39 cellular contexts compared by ENCODE assay signal in the genomic region with DNA sequence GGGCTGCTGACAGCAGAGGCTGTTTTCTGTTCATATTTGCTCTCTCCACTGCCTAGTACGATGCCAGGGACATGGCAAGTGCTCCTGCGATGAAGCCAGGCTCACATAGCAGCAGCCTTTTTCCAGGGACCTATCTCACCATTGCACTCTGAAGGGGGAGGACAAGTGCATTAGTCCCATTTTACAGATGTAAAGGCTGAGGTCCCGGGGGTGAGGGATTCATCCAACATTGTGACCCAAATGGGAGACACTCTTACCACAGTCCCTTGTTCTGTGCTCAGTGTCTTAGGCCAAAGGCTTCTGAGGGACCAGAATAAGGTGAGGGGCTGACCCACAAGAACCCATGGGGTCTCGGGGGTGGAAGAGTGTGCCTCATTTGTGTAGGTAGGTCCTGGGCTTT. TPM values are rescaled to one million over a fixed set of nuclear protein-coding genes. Genes with fewer than 3 reads are reported as not detected.
A peak's percentile ranks its signal among the peaks of the same experiment; 100 is the strongest.
DNase-seq lines count a peak whose midpoint lies in the region; ATAC-seq, FAIRE-seq and TF ChIP-seq lines count a peak whose summit lies in the region.
"Had no signal": no experiment of that assay in that cellular context is flagged by ENCODE, and none has a peak within 500 bp of the region (broad histone marks: within the 10 kb centered on the region; RNA-seq: fewer than 3 reads in every experiment).

No MANE protein-coding gene starts in this region.

- no peak overlapping the region for H3K9ac ChIP-seq in HepG2 (ENCODE audit: insufficient read depth, low read depth, low read length)
- no peak overlapping the region for H3K9ac ChIP-seq in K562 (ENCODE audit: insufficient read depth in 1 of 2, low read depth in 2 of 2, low read length in 2 of 2)
- H3K9ac ChIP-seq: BLaER1; BLaER1 treated with 17β-estradiol and CSF1 and Interleukin-3, amounts not matched to agents 10 nM and 100 nM had no signal

- no peaks in the 10 kb centered on the region for H3K79me2 ChIP-seq in HepG2 (ENCODE audit: insufficient read depth, low read length)
- no peaks in the 10 kb centered on the region; the same call in 2 of the 3 replicates for H3K79me2 ChIP-seq in K562 (ENCODE audit: control insufficient read depth, insufficient read depth, low read length)

- 68% methylated on average over 4 of the region's 4 CpGs for WGBS in HepG2 (ENCODE audit: low lambda C conversion rate)
- WGBS in right lobe of liver (ENCODE audit: insufficient coverage, low coverage, low lambda C conversion rate, missing lambda C conversion rate): 72% methylated on average over 3 of the region's 4 CpGs
- 60% methylated on average over 2 of the region's 4 CpGs for WGBS in K562 (ENCODE audit: insufficient coverage, low coverage, missing lambda C conversion rate)

- no peak for TF ChIP-seq RAD21 in HepG2 (CRISPR knock-in tag; IDR thresholded peaks at IDR 0.05)
- no peak for TF ChIP-seq RAD21 in K562 (CRISPR knock-in tag; conservative IDR thresholded peaks at IDR 0.05 in 1 of 2, IDR thresholded peaks at IDR 0.05 in 1 of 2)

- H3K27me3 ChIP-seq in HepG2 (ENCODE audit: control insufficient read depth in 1 of 2, insufficient read depth in 2 of 2, low read length in 2 of 2): no peaks in the 10 kb centered on the region
- H3K27me3 ChIP-seq in right lobe of liver: no peaks in the 10 kb centered on the region
- H3K27me3 ChIP-seq in K562 (ENCODE audit: control insufficient read depth in 2 of 2, insufficient read depth in 2 of 2, low read length in 2 of 2): no peaks in the 10 kb centered on the region
- H3K27me3 ChIP-seq: BLaER1; BLaER1 treated with 17β-estradiol and CSF1 and Interleukin-3, amounts not matched to agents 10 nM and 100 nM had no signal

- H3K4me2 ChIP-seq in HepG2 (ENCODE audit: low read depth, low read length) (no peak overlapping the region), K562 (ENCODE audit: insufficient read depth, low read length) (no peak overlapping the region)
- H3K4me2 ChIP-seq: A549; BLaER1; BLaER1 treated with 17β-estradiol and CSF1 and Interleukin-3, amounts not matched to agents 10 nM and 100 nM had no signal

- no peak for FAIRE-seq in HepG2 (lab: Jason Lieb, UNC)
- no peak for FAIRE-seq in K562 (lab: Jason Lieb, UNC)
- FAIRE-seq: A204.1, A549, D721Med had no signal

- H4K20me1 ChIP-seq in HepG2 (ENCODE audit: insufficient read depth, low read length): no peaks in the 10 kb centered on the region
- H4K20me1 ChIP-seq in K562 (replicated peaks; ENCODE audit: control insufficient read depth, insufficient read depth, low read length): no peaks in the 10 kb centered on the region
- H4K20me1 ChIP-seq: BLaER1; BLaER1 treated with 17β-estradiol and CSF1 and Interleukin-3, amounts not matched to agents 10 nM and 100 nM had no signal

- no peaks in the 10 kb centered on the region for H3K9me3 ChIP-seq in HepG2 (ENCODE audit: low read length)
- no peaks in the 10 kb centered on the region for H3K9me3 ChIP-seq in right lobe of liver
- H3K9me3 ChIP-seq in K562 (replicated peaks; ENCODE audit: control insufficient read depth, insufficient read depth, low read depth, low read length): no peaks in the 10 kb centered on the region
- H3K9me3 ChIP-seq: A549; BE2C; BLaER1; BLaER1 treated with 17β-estradiol and CSF1 and Interleukin-3, amounts not matched to agents 10 nM and 100 nM; Caco-2 had no signal

- DNase-seq in activated effector memory CD4-positive, alpha-beta T cell treated with anti-CD3 and anti-CD28 coated beads, Interleukin-2, amount 50 U/mL, for 16 hours: peak; percentile 31
- DNase-seq in activated effector memory CD4-positive, alpha-beta T cell treated with Interleukin-2 at 50 U/mL for 16 hours: no peak
- DNase-seq in HepG2 (ENCODE audit: low spot score) (no peak), right lobe of liver (no peak), K562 (ENCODE audit: extremely low read depth in 1 of 4, low spot score in 3 of 4) (no peak), sciatic nerve (ENCODE audit: low spot score) (no peak)
- DNase-seq: 8988T; ACHN; AML-193; BE2C; C1 segment of cervical spinal cord; Caco-2; Calu3; CD4-positive, alpha-beta memory T cell; CD4-positive, alpha-beta T cell; CD4-positive, CD25-positive, alpha-beta regulatory T cell; CD8-positive, alpha-beta memory T cell; CD8-positive, alpha-beta T cell; COR-L47; DMS 273 treated with DMSO at 0.1 percent for 48 hours; DMS153; DMS53; DMS79; DMS79 treated with DMSO at 0.1 percent for 48 hours; DND-41; EL had no signal

- peaks cover 12% of the 10 kb centered on the region; the same call in 1 of the 2 replicates for H3K4me1 ChIP-seq in HepG2 (ENCODE audit: insufficient read depth, low read length)
- H3K4me1 ChIP-seq in right lobe of liver: peaks cover 0 to 7% (median 0%) of the 10 kb centered on the region in 4 donors
- no peaks in the 10 kb centered on the region for H3K4me1 ChIP-seq in K562 (replicated peaks in 1 of 2; ENCODE audit: control insufficient read depth in 2 of 2, insufficient read depth in 2 of 2, low read length in 2 of 2)
- H3K4me1 ChIP-seq: A549, BLaER1, Caco-2 had no signal

- in situ Hi-C loops in HepG2 (cut with HindIII; ENCODE audit: extremely low pct_ligation_motif_present, low pct_unique_long_range_greater_than_20kb): loop anchor here (5.0 kb wide), 1 partner anchor 302 kb away; no protein-coding TSS in a partner anchor
- in situ Hi-C loops in K562 (cut with MboI): no loop called here

- H3K9me1 ChIP-seq in K562 (ENCODE audit: control insufficient read depth, insufficient read depth, low read length): no peaks in the 10 kb centered on the region

- H2AFZ ChIP-seq in HepG2 (ENCODE audit: low read length) (no peak overlapping the region), K562 (ENCODE audit: low read depth, low read length) (no peak overlapping the region)

- TF ChIP-seq EP300 in HepG2 (IDR thresholded peaks at IDR 0.05; ENCODE audit: low read depth in 2 of 2, low read length in 2 of 2) (no peak), HepG2 (CRISPR knock-in tag; IDR thresholded peaks at IDR 0.05; ENCODE audit: borderline replicate concordance) (no peak), K562 (IDR thresholded peaks at IDR 0.05; ENCODE audit: low read length) (no peak)

- ATAC-seq in HepG2 (no peak), right lobe of liver (no peak), K562 (no peak), sciatic nerve (no peak)
- ATAC-seq: A549; CD8-positive, alpha-beta T cell had no signal

- BruUV-seq in HepG2 (replicated peaks; lab: Mats Ljungman, UMichigan): no TSS peak
- BruUV-seq in K562 (replicated peaks; lab: Mats Ljungman, UMichigan): no TSS peak

- no peak overlapping the region for H3K27ac ChIP-seq in HepG2 (ENCODE audit: extremely low read length, insufficient read depth, low read length)
- H3K27ac ChIP-seq in right lobe of liver: no peak overlapping the region
- no peak overlapping the region for H3K27ac ChIP-seq in K562 (ENCODE audit: extremely low read depth, low read depth, low read length)
- H3K27ac ChIP-seq: 22Rv1; A549; BLaER1; BLaER1 treated with 17β-estradiol and CSF1 and Interleukin-3, amounts not matched to agents 10 nM and 100 nM; C4-2B had no signal

- TF ChIP-seq CTCF in HepG2 (CRISPR knock-in tag; IDR thresholded peaks at IDR 0.05) (no peak), right lobe of liver (IDR thresholded peaks at IDR 0.05) (no peak), K562 (IDR thresholded peaks at IDR 0.05 in 2 of 3, conservative IDR thresholded peaks at IDR 0.05 in 1 of 3; ENCODE audit: insufficient read depth in 2 of 3, low read depth in 1 of 3, low read length in 3 of 3) (no peak)

- POLR2A ChIA-PET in HepG2 (lab: Yijun Ruan, JAX) (no interaction called here), K562 (lab: Yijun Ruan, JAX) (no interaction called here)

- intact Hi-C loops in HepG2 (cut with micrococcal nuclease; ENCODE audit: unreplicated experiment) (loop anchor here (10.0 kb wide), 1 partner anchor 250 kb away; no protein-coding TSS in a partner anchor), right lobe of liver (cut with DNase I) (loop anchor here (10.0 kb wide), 1 partner anchor 300 kb away; no protein-coding TSS in a partner anchor), K562 (cut with micrococcal nuclease) (no loop called here), sciatic nerve (cut with DNase I) (loop anchor here (5.0 kb wide), 1 partner anchor 302 kb away; no protein-coding TSS in a partner anchor)

- H3K36me3 ChIP-seq in HepG2 (replicated peaks in 1 of 2; ENCODE audit: control insufficient read depth in 1 of 2, insufficient read depth in 2 of 2, low read length in 2 of 2): no peaks in the 10 kb centered on the region
- H3K36me3 ChIP-seq in right lobe of liver: no peaks in the 10 kb centered on the region
- no peaks in the 10 kb centered on the region; the same call in 1 of the 3 replicates for H3K36me3 ChIP-seq in K562 (ENCODE audit: control insufficient read depth, insufficient read depth, low read length)
- H3K36me3 ChIP-seq: BE2C; BLaER1; BLaER1 treated with 17β-estradiol and CSF1 and Interleukin-3, amounts not matched to agents 10 nM and 100 nM had no signal

- no peak overlapping the region for H3K4me3 ChIP-seq in HepG2 (replicated peaks in 1 of 3; ENCODE audit: insufficient read depth in 1 of 3, low read depth in 2 of 3, low read length in 3 of 3)
- H3K4me3 ChIP-seq in right lobe of liver: no peak overlapping the region
- H3K4me3 ChIP-seq in K562: no peak overlapping the region
- H3K4me3 ChIP-seq: A549; BLaER1; BLaER1 treated with 17β-estradiol and CSF1 and Interleukin-3, amounts not matched to agents 10 nM and 100 nM had no signal

- CTCF ChIA-PET in HepG2 (lab: Yijun Ruan, JAX; ENCODE audit: low intra/inter-chr PET ratio, low total read pairs) (interaction anchor here (2.3 kb wide), 1 partner anchor 303 kb away, joined by 25 read pairs; no protein-coding TSS in a partner anchor), K562 (lab: Yijun Ruan, JAX; ENCODE audit: low intra/inter-chr PET ratio) (no interaction called here)

- TF ChIP-seq POLR2A in HepG2 (IDR thresholded peaks at IDR 0.05; ENCODE audit: insufficient read depth in 1 of 2, low read depth in 2 of 2, low read length in 2 of 2) (no peak), right lobe of liver (IDR thresholded peaks at IDR 0.05) (no peak), K562 (conservative IDR thresholded peaks at IDR 0.05) (no peak)

RNA-seq across cellular contexts. Expression of gene ESRRB, which starts 21.6 kb away (rescaled TPM):
- total RNA-seq in HepG2 (2016; rRNA removed; fragmentation: Illumina TruSeq; extraction: Trizol): 0.04 TPM in 1 of 2 replicates, not detected in the other
- 0.30 and 0.35 TPM in 2 replicates for total RNA-seq in HepG2 (2016; cell fraction: cytosol; rRNA removed; fragmentation: Illumina TruSeq; extraction: Trizol; ENCODE audit: low read depth)
- 0.19 TPM in 1 of 2 replicates, not detected in the other for total RNA-seq in HepG2 (2016; cell fraction: insoluble cytoplasmic fraction; rRNA removed; fragmentation: Illumina TruSeq; extraction: Trizol)
- 0.12 and 0.21 TPM in 2 replicates for total RNA-seq in HepG2 (2016; cell fraction: membrane; rRNA removed; fragmentation: Illumina TruSeq; extraction: Trizol)
- 0.19 and 0.43 TPM in 2 replicates for total RNA-seq in HepG2 (2016; cell fraction: nucleus; rRNA removed; fragmentation: Illumina TruSeq; extraction: Trizol)
- polyA plus RNA-seq in HepG2 (2011; rRNA removed): 0.33 and 0.35 TPM in 2 replicates
- 0.17 and 0.24 TPM in 2 replicates for polyA plus RNA-seq in HepG2 (2011; cell fraction: cytosol; rRNA removed)
- 2.0 and 2.8 TPM in 2 replicates for polyA plus RNA-seq in HepG2 (2011; cell fraction: nucleus; rRNA removed)
- polyA plus RNA-seq in HepG2 (2012): 0.16 and 0.17 TPM in 2 replicates
- polyA plus RNA-seq in HepG2 (2016; cell fraction: cytosol; fragmentation: Illumina TruSeq; extraction: Trizol; ENCODE audit: low read depth): 0.09 and 0.14 TPM in 2 replicates
- polyA plus RNA-seq in HepG2 (2016; cell fraction: insoluble cytoplasmic fraction; fragmentation: Illumina TruSeq; extraction: Trizol; ENCODE audit: low read depth): 0.07 TPM in 1 of 2 replicates, not detected in the other
- polyA plus RNA-seq in HepG2 (2016; cell fraction: membrane; fragmentation: Illumina TruSeq; extraction: Trizol; ENCODE audit: low read depth): 0.05 and 0.20 TPM in 2 replicates
- 0.15 and 0.69 TPM in 2 replicates for polyA plus RNA-seq in HepG2 (2016; cell fraction: nucleus; fragmentation: Illumina TruSeq; extraction: Trizol; ENCODE audit: insufficient read depth, low read depth)
- 0.05 and 0.46 TPM in 2 replicates for polyA minus RNA-seq in HepG2 (2011; rRNA and poly(A)+ RNA removed; ENCODE audit: low replicate concordance)
- not detected in 2 replicates for polyA minus RNA-seq in HepG2 (2011; cell fraction: cytosol; rRNA and poly(A)+ RNA removed)
- 1.2 and 1.3 TPM in 2 replicates for polyA minus RNA-seq in HepG2 (2011; cell fraction: nucleus; rRNA and poly(A)+ RNA removed)
- total RNA-seq in right lobe of liver: under 1 TPM in 3 of 6 experiments, not detected in 3; 0.16 to 0.26 (median 0.17) TPM
- 45.2 and 80.1 TPM in 2 replicates for total RNA-seq in K562 (2011; cell fraction: chromatin; rRNA removed; ENCODE audit: low replicate concordance)
- total RNA-seq in K562 (2011; cell fraction: nucleolus; rRNA removed): 49.6 and 55.0 TPM in 2 replicates
- 36.4 and 43.6 TPM in 2 replicates for total RNA-seq in K562 (2011; cell fraction: nucleoplasm; rRNA removed)
- total RNA-seq in K562 (2014; rRNA removed): 13.4 and 22.5 TPM in 2 replicates
- total RNA-seq in K562 (2014; rRNA removed; fragmentation: Illumina TruSeq; extraction: Trizol): 9.7 and 12.8 TPM in 2 replicates
- total RNA-seq in K562 (2015; rRNA removed; fragmentation: Illumina TruSeq; extraction: Trizol): 16.0 and 16.2 TPM in 2 replicates
- total RNA-seq in K562 (2021): 24.7 TPM in 2 replicates
- 14.5 and 25.4 TPM in 2 replicates for polyA plus RNA-seq in K562 (2011; rRNA removed)
- 16.2 and 19.3 TPM in 2 replicates for polyA plus RNA-seq in K562 (2011; cell fraction: cytosol; rRNA removed)
- polyA plus RNA-seq in K562 (2011; cell fraction: nucleus; rRNA removed): 68.5 and 96.5 TPM in 2 replicates
- 19.7 and 24.7 TPM in 2 replicates for polyA plus RNA-seq in K562 (2012)
- polyA plus RNA-seq in K562 (2014; fragmentation: Illumina TruSeq; extraction: Trizol): 18.6 and 18.7 TPM in 2 replicates
- polyA plus RNA-seq in K562 (2014; fragmentation: Nextera tagmentation; extraction: Ambion mirVana): 1 to 10 TPM; 3.2 to 3.9 TPM
- 21.4 and 22.9 TPM in 2 replicates for polyA plus RNA-seq in K562 (2014; rRNA removed)
- polyA minus RNA-seq in K562 (2011; rRNA and poly(A)+ RNA removed): 13.2 and 14.3 TPM in 2 replicates
- polyA minus RNA-seq in K562 (2011; cell fraction: cytosol; rRNA and poly(A)+ RNA removed): 9.2 and 13.8 TPM in 2 replicates
- 19.7 and 32.3 TPM in 2 replicates for polyA minus RNA-seq in K562 (2011; cell fraction: nucleus; rRNA and poly(A)+ RNA removed)
- total RNA-seq in sciatic nerve: 0.18 TPM
- total RNA-seq: A172; B cell; Caco-2; CD4-positive, CD25-positive, alpha-beta regulatory T cell; CD8-positive, alpha-beta memory T cell; Daoy had no signal
- polyA plus RNA-seq: AG04450; BJ; CD14-positive monocyte; CD4-positive, alpha-beta memory T cell; CD4-positive, CD25-positive, alpha-beta regulatory T cell; CD8-positive, alpha-beta memory T cell had no signal
